In genomic region chr9:128894764-128895163, GRCh38 we compare ENCODE assay signal across 16 cellular contexts. TPM values are rescaled to one million over a fixed set of nuclear protein-coding genes. Genes with fewer than 3 reads are reported as not detected.
DNase-seq lines count a peak whose midpoint lies in the region; ATAC-seq, FAIRE-seq and TF ChIP-seq lines count a peak whose summit lies in the region.
"Had no signal": no experiment of that assay in that cellular context is flagged by ENCODE, and none has a peak within 500 bp of the region (broad histone marks: within the 10 kb centered on the region; RNA-seq: fewer than 3 reads in every experiment).

No MANE protein-coding gene starts in this region.

- no peaks in the 10 kb centered on the region for H3K9me3 Mint-ChIP-seq in activated CD8-positive, alpha-beta memory T cell treated with anti-CD3 and anti-CD28 coated beads, Interleukin-2, amount 10 ng/mL, durations not matched to agents 7 days and 5 days (ENCODE audit: low read depth)
- H3K9me3 Mint-ChIP-seq in T-cell, result no peaks in the 10 kb centered on the region
- no peaks in the 10 kb centered on the region for H3K9me3 Mint-ChIP-seq in stimulated activated effector memory CD8-positive, alpha-beta T cell treated with anti-CD3 and anti-CD28 coated beads, Interleukin-12 subunit alpha, Interleukin-12 subunit beta, amount 100 ng/mL, for 72 hours

- no peak for DNase-seq in activated CD8-positive, alpha-beta memory T cell treated with anti-CD3 and anti-CD28 coated beads, Interleukin-2, amount 10 ng/mL, durations not matched to agents 7 days and 5 days
- DNase-seq in activated CD8-positive, alpha-beta memory T cell treated with anti-CD3 and anti-CD28 coated beads for 24 hours, result no peak
- no peak for DNase-seq in T-cell
- DNase-seq in caudate nucleus (lab: John Stamatoyannopoulos, UW), result no peak
- DNase-seq in stimulated activated effector memory CD8-positive, alpha-beta T cell treated with anti-CD3 and anti-CD28 coated beads, Interleukin-12 subunit alpha, Interleukin-12 subunit beta, amount 100 ng/mL, for 72 hours (ENCODE audit: low spot score in 2 of 2), result no peak
- no peak for DNase-seq in pancreas
- DNase-seq in ureter (ENCODE audit: low spot score), result no peak
- DNase-seq: EL; left lung; MV-4-11; NCI-H748 treated with DMSO at 0.1 percent for 48 hours; PC-3; stimulated activated CD4-positive, alpha-beta T cell treated with anti-CD3 and anti-CD28 coated beads, Interleukin-12 subunit alpha, Interleukin-12 subunit beta, amount 100 ng/mL, for 4 hours had no signal

- H3K36me3 ChIP-seq in pancreas, result no peaks in the 10 kb centered on the region

- H3K27me3 Mint-ChIP-seq in activated CD8-positive, alpha-beta memory T cell treated with anti-CD3 and anti-CD28 coated beads, Interleukin-2, amount 10 ng/mL, durations not matched to agents 7 days and 5 days, result no peaks in the 10 kb centered on the region
- H3K27me3 Mint-ChIP-seq in T-cell, result no peaks in the 10 kb centered on the region

- CTCF ChIA-PET in activated CD8-positive, alpha-beta memory T cell treated with anti-CD3 and anti-CD28 coated beads, Interleukin-2, amount 10 ng/mL, durations not matched to agents 7 days and 5 days (lab: Charles Lee), result interaction anchor here (1.3 to 1.4 kb wide), 2 partner anchors 8 to 34 kb away, joined by 3 to 4 read pairs; no protein-coding TSS in a partner anchor
- CTCF ChIA-PET in T-cell (lab: Charles Lee), result no interaction called here

- FAIRE-seq in pancreas (lab: Jason Lieb, UNC), result no peak
- FAIRE-seq: urothelium cell line had no signal

- 84 to 93% methylated on average over 2 of the region's 2 CpGs for WGBS in pancreas, 2 donors

- no peak overlapping the region for H3K4me3 ChIP-seq in pancreas
- H3K4me3 ChIP-seq: gastroesophageal sphincter, left lung had no signal

- H3K4me1 ChIP-seq in pancreas, result peaks cover 0 to 14% (median 5%) of the 10 kb centered on the region in 3 donors

- H3K9me3 ChIP-seq in pancreas, result no peaks in the 10 kb centered on the region
- H3K9me3 ChIP-seq: gastroesophageal sphincter, left lung had no signal

- peaks cover 63% of the 10 kb centered on the region for H3K4me1 Mint-ChIP-seq in activated CD8-positive, alpha-beta memory T cell treated with anti-CD3 and anti-CD28 coated beads, Interleukin-2, amount 10 ng/mL, durations not matched to agents 7 days and 5 days
- H3K4me1 Mint-ChIP-seq in T-cell, result peaks cover 69 to 82% (median 71%) of the 10 kb centered on the region in 3 donors
- peaks cover 53% of the 10 kb centered on the region for H3K4me1 Mint-ChIP-seq in stimulated activated effector memory CD8-positive, alpha-beta T cell treated with anti-CD3 and anti-CD28 coated beads, Interleukin-12 subunit alpha, Interleukin-12 subunit beta, amount 100 ng/mL, for 72 hours

- no peak for TF ChIP-seq CTCF in pancreas (IDR thresholded peaks at IDR 0.05)

- H3K27me3 ChIP-seq in pancreas, result no peaks in the 10 kb centered on the region
- H3K27me3 ChIP-seq: gastroesophageal sphincter, left lung had no signal

- peaks cover 32% of the 10 kb centered on the region for H3K36me3 Mint-ChIP-seq in activated CD8-positive, alpha-beta memory T cell treated with anti-CD3 and anti-CD28 coated beads, Interleukin-2, amount 10 ng/mL, durations not matched to agents 7 days and 5 days
- peaks cover 25% of the 10 kb centered on the region for H3K36me3 Mint-ChIP-seq in T-cell
- peaks cover 47% of the 10 kb centered on the region for H3K36me3 Mint-ChIP-seq in stimulated activated effector memory CD8-positive, alpha-beta T cell treated with anti-CD3 and anti-CD28 coated beads, Interleukin-12 subunit alpha, Interleukin-12 subunit beta, amount 100 ng/mL, for 72 hours

- peak; percentile 59 for ATAC-seq in activated CD8-positive, alpha-beta memory T cell treated with anti-CD3 and anti-CD28 coated beads, Interleukin-2, amount 10 ng/mL, durations not matched to agents 7 days and 5 days
- ATAC-seq in T-cell (replicated peaks in 1 of 4) (peak in 1 of 4 experiments; percentile 41), HG03378 (IDR thresholded peaks at IDR 0.05; ENCODE audit: unreplicated experiment) (no peak), pancreas (no peak)
- ATAC-seq in stimulated activated effector memory CD8-positive, alpha-beta T cell treated with anti-CD3 and anti-CD28 coated beads, Interleukin-12 subunit alpha, Interleukin-12 subunit beta, amount 100 ng/mL, for 72 hours, result peak; percentile 48
- ATAC-seq: gastroesophageal sphincter, left lung, PC-3 had no signal

- H3K27ac Mint-ChIP-seq in activated CD8-positive, alpha-beta memory T cell treated with anti-CD3 and anti-CD28 coated beads, Interleukin-2, amount 10 ng/mL, durations not matched to agents 7 days and 5 days, result peak overlapping the region; percentile 81
- peak overlapping the region; percentile 83 to 88 for H3K27ac Mint-ChIP-seq in T-cell
- H3K27ac Mint-ChIP-seq in stimulated activated effector memory CD8-positive, alpha-beta T cell treated with anti-CD3 and anti-CD28 coated beads, Interleukin-12 subunit alpha, Interleukin-12 subunit beta, amount 100 ng/mL, for 72 hours, result peak overlapping the region; percentile 23

- intact Hi-C loops in pancreas (cut with DNase I), result no loop called here

- POLR2A ChIA-PET in T-cell (lab: Charles Lee), result no interaction called here

- H3K27ac ChIP-seq in caudate nucleus (ENCODE audit: low read depth, low read length) (peak overlapping the region; percentile 84), pancreas (no peak overlapping the region)
- H3K27ac ChIP-seq: left lung had no signal

- H3K4me3 Mint-ChIP-seq in activated CD8-positive, alpha-beta memory T cell treated with anti-CD3 and anti-CD28 coated beads, Interleukin-2, amount 10 ng/mL, durations not matched to agents 7 days and 5 days, result no peak overlapping the region
- peak overlapping the region in 1 of 3 donors; percentile 33 for H3K4me3 Mint-ChIP-seq in T-cell
- no peak overlapping the region for H3K4me3 Mint-ChIP-seq in stimulated activated effector memory CD8-positive, alpha-beta T cell treated with anti-CD3 and anti-CD28 coated beads, Interleukin-12 subunit alpha, Interleukin-12 subunit beta, amount 100 ng/mL, for 72 hours

RNA-seq across cellular contexts. Expression of gene LRRC8A, which starts 12.8 kb away (rescaled TPM):
- total RNA-seq in activated CD8-positive, alpha-beta memory T cell treated with anti-CD3 and anti-CD28 coated beads, Interleukin-2, amount 10 ng/mL, durations not matched to agents 7 days and 5 days, result 10 to 100 TPM; 25.6 to 26.7 TPM
- total RNA-seq in T-cell (10 to 100 TPM; 30.7 to 34.3 (median 33.9) TPM), pancreas (10 to 100 TPM in 4 of 6 donors, 1 to 10 TPM in 2; 8.7 to 20.4 (median 10.4) TPM), ureter (37.1 TPM)
- 10 to 100 TPM in 1 of 2 donors, 1 to 10 TPM in 1; 9.2 to 10.1 TPM for polyA plus RNA-seq in pancreas

RNA-seq across cellular contexts. Expression of gene KYAT1, which starts 13.0 kb away (rescaled TPM):
- 10 to 100 TPM; 12.7 to 20.6 TPM for total RNA-seq in activated CD8-positive, alpha-beta memory T cell treated with anti-CD3 and anti-CD28 coated beads, Interleukin-2, amount 10 ng/mL, durations not matched to agents 7 days and 5 days
- total RNA-seq in T-cell, result 10 to 100 TPM in 4 of 5 donors, 1 to 10 TPM in 1; 9.7 to 15.6 (median 11.7) TPM
- total RNA-seq in pancreas, result 1 to 10 TPM; 1.1 to 2.9 (median 1.5) TPM
- polyA plus RNA-seq in pancreas, result 1 to 10 TPM; 4.2 to 5.2 TPM
- total RNA-seq in ureter, result 13.0 TPM

RNA-seq across cellular contexts. Expression of gene PHYHD1, which starts 26.0 kb away (rescaled TPM):
- under 1 TPM; 0.47 to 0.63 TPM for total RNA-seq in activated CD8-positive, alpha-beta memory T cell treated with anti-CD3 and anti-CD28 coated beads, Interleukin-2, amount 10 ng/mL, durations not matched to agents 7 days and 5 days
- total RNA-seq in T-cell (1 to 10 TPM in 3 of 5 donors, under 1 TPM in 2; 0.53 to 5.5 (median 3.3) TPM), pancreas (10 to 100 TPM; 20.7 to 48.7 (median 42.2) TPM), ureter (26.6 TPM)
- 10 to 100 TPM; 45.7 to 71.3 TPM for polyA plus RNA-seq in pancreas

RNA-seq across cellular contexts. Expression of gene DOLK, which starts 52.6 kb away (rescaled TPM):
- total RNA-seq in activated CD8-positive, alpha-beta memory T cell treated with anti-CD3 and anti-CD28 coated beads, Interleukin-2, amount 10 ng/mL, durations not matched to agents 7 days and 5 days, result 10 to 100 TPM in 1 of 2 experiments, 1 to 10 TPM in 1; 7.7 to 11.1 TPM
- total RNA-seq in T-cell (10 to 100 TPM in 2 of 5 donors, 1 to 10 TPM in 3; 5.4 to 11.6 (median 10.0) TPM), pancreas (1 to 10 TPM; 5.7 to 8.2 (median 6.6) TPM), ureter (14.2 TPM)
- polyA plus RNA-seq in pancreas, result 1 to 10 TPM; 5.4 to 8.5 TPM

RNA-seq across cellular contexts. Expression of gene NUP188, which starts 52.7 kb away (rescaled TPM):
- total RNA-seq in activated CD8-positive, alpha-beta memory T cell treated with anti-CD3 and anti-CD28 coated beads, Interleukin-2, amount 10 ng/mL, durations not matched to agents 7 days and 5 days, result 100 to 1,000 TPM in 1 of 2 experiments, 10 to 100 TPM in 1; 88.0 to 108 TPM
- total RNA-seq in T-cell, result 10 to 100 TPM; 51.0 to 78.4 (median 71.3) TPM
- total RNA-seq in pancreas, result 10 to 100 TPM; 11.5 to 20.8 (median 13.5) TPM
- 10 to 100 TPM; 10.8 to 18.0 TPM for polyA plus RNA-seq in pancreas
- 52.1 TPM for total RNA-seq in ureter

Comparison
In these comparisons a context has a peak if more than half of its experiments do, and no peak if none do; other contexts are left out.
1. ATAC-seq: peak in activated CD8-positive, alpha-beta memory T cell treated with anti-CD3 and anti-CD28 coated beads, Interleukin-2, amount 10 ng/mL, durations not matched to agents 7 days and 5 days (single experiment) and stimulated activated effector memory CD8-positive, alpha-beta T cell treated with anti-CD3 and anti-CD28 coated beads, Interleukin-12 subunit alpha, Interleukin-12 subunit beta, amount 100 ng/mL, for 72 hours (single experiment); none in HG03378 (single experiment) and pancreas (0 of 4).
2. H3K27ac Mint-ChIP-seq: peak in every context shown above with its lines; median percentile 86 in T-cell; 81 in activated CD8-positive, alpha-beta memory T cell treated with anti-CD3 and anti-CD28 coated beads, Interleukin-2, amount 10 ng/mL, durations not matched to agents 7 days and 5 days; 23 in stimulated activated effector memory CD8-positive, alpha-beta T cell treated with anti-CD3 and anti-CD28 coated beads, Interleukin-12 subunit alpha, Interleukin-12 subunit beta, amount 100 ng/mL, for 72 hours.